In genomic region chr7:27745064-27745583, GRCh38 we compare ENCODE assay signal across 8 cellular contexts. TPM values are rescaled to one million over a fixed set of nuclear protein-coding genes. Genes with fewer than 3 reads are reported as not detected.
DNase-seq lines count a peak whose midpoint lies in the region; ATAC-seq and TF ChIP-seq lines count a peak whose summit lies in the region.

No MANE protein-coding gene starts in this region.

- H3K9me3 ChIP-seq in DND-41 (ENCODE audit: insufficient read depth, low read length, severe bottlenecking) (no peaks in the 10 kb centered on the region), psoas muscle (no peaks in the 10 kb centered on the region)

- peaks cover 75% of the 10 kb centered on the region for H3K79me2 ChIP-seq in DND-41 (ENCODE audit: insufficient read depth, low read length)

- 11 to 16% (median 13%) methylated on average over 2 of the region's 2 CpGs for WGBS in psoas muscle, 3 donors

- peak overlapping the region; percentile 41; the same call in 1 of the 2 replicates for H3K4me2 ChIP-seq in DND-41 (ENCODE audit: insufficient read depth, low read length)

- H2AFZ ChIP-seq in DND-41 (ENCODE audit: low read depth, low read length): no peak overlapping the region

- H4K20me1 ChIP-seq in DND-41 (ENCODE audit: insufficient read depth, low read length): peaks cover 26% of the 10 kb centered on the region

- H3K9ac ChIP-seq in DND-41 (ENCODE audit: low read depth, low read length): no peak overlapping the region

- H3K27me3 ChIP-seq in DND-41 (ENCODE audit: insufficient read depth, low read length, poor library complexity) (no peaks in the 10 kb centered on the region), psoas muscle (ENCODE audit: insufficient read depth in 3 of 3, low read length in 2 of 3) (no peaks in the 10 kb centered on the region)

- intact Hi-C loops in psoas muscle (cut with DNase I): no loop called here

- peaks cover 21% of the 10 kb centered on the region for H3K36me3 ChIP-seq in DND-41 (ENCODE audit: insufficient read depth, low read length)
- peaks cover 0 to 20% of the 10 kb centered on the region in 2 donors for H3K36me3 ChIP-seq in psoas muscle (ENCODE audit: insufficient read depth in 1 of 2, low read depth in 1 of 2)

- H3K27ac ChIP-seq in DND-41 (ENCODE audit: low read length) (0 out of 2 replicates have a peak overlapping the region, but pooled peaks have one; percentile 23), psoas muscle (no peak overlapping the region)

- ATAC-seq in DND-41 (ENCODE audit: insufficient read depth, low read depth) (peak; percentile 51; the same call in 2 of the 3 replicates), HG03342 (IDR thresholded peaks at IDR 0.05; ENCODE audit: unreplicated experiment) (peak; percentile 30), psoas muscle (no peak), HG02623 (IDR thresholded peaks at IDR 0.05; ENCODE audit: unreplicated experiment) (no peak), GM21576 (IDR thresholded peaks at IDR 0.05; ENCODE audit: unreplicated experiment) (no peak)

- DNase-seq in DND-41 (no peak), SHP77 (lab: John Stamatoyannopoulos, UW) (peak; percentile 10 to 41), fibroblast of gingiva (ENCODE audit: low read depth) (peak; percentile 19), psoas muscle (no peak)
- no peak for DNase-seq in stimulated activated CD4-positive, alpha-beta T cell treated with anti-CD3 and anti-CD28 coated beads, Interleukin-4, amount 100 ng/mL, for 1 hour

- peak; percentile 71 for TF ChIP-seq CTCF in DND-41 (IDR thresholded peaks at IDR 0.05; ENCODE audit: borderline replicate concordance, extremely low read depth, low read length, poor library complexity, severe bottlenecking)
- peak; percentile 44 for TF ChIP-seq CTCF in psoas muscle (IDR thresholded peaks at IDR 0.05)

- H3K4me3 ChIP-seq in DND-41 (ENCODE audit: low read depth in 1 of 2, low read length in 2 of 2): no peak overlapping the region
- H3K4me3 ChIP-seq in psoas muscle: peak overlapping the region; percentile 14

- H3K4me1 ChIP-seq in DND-41 (ENCODE audit: insufficient read depth, low read length): peaks cover 14% of the 10 kb centered on the region
- H3K4me1 ChIP-seq in psoas muscle: peaks cover 61% of the 10 kb centered on the region

RNA-seq across cellular contexts. Expression of gene TAX1BP1, which starts 5.2 kb away (rescaled TPM):
- 100 to 1,000 TPM; 109 to 143 (median 125) TPM for total RNA-seq in psoas muscle
- 100 to 1,000 TPM in 1 of 3 donors, 10 to 100 TPM in 2; 65.9 to 171 (median 90.8) TPM for polyA plus RNA-seq in psoas muscle

Comparison
In these comparisons a context has a peak if more than half of its experiments do, and no peak if none do; other contexts are left out.
1. ATAC-seq: peak in DND-41 (single experiment) and HG03342 (single experiment); none in psoas muscle (0 of 4), HG02623 (single experiment) and GM21576 (single experiment).
2. DNase-seq: peak in SHP77 (2 of 2) and fibroblast of gingiva (single experiment); none in DND-41 (single experiment), psoas muscle (0 of 2) and stimulated activated CD4-positive, alpha-beta T cell treated with anti-CD3 and anti-CD28 coated beads, Interleukin-4, amount 100 ng/mL, for 1 hour (single experiment).